In the genomic region with DNA sequence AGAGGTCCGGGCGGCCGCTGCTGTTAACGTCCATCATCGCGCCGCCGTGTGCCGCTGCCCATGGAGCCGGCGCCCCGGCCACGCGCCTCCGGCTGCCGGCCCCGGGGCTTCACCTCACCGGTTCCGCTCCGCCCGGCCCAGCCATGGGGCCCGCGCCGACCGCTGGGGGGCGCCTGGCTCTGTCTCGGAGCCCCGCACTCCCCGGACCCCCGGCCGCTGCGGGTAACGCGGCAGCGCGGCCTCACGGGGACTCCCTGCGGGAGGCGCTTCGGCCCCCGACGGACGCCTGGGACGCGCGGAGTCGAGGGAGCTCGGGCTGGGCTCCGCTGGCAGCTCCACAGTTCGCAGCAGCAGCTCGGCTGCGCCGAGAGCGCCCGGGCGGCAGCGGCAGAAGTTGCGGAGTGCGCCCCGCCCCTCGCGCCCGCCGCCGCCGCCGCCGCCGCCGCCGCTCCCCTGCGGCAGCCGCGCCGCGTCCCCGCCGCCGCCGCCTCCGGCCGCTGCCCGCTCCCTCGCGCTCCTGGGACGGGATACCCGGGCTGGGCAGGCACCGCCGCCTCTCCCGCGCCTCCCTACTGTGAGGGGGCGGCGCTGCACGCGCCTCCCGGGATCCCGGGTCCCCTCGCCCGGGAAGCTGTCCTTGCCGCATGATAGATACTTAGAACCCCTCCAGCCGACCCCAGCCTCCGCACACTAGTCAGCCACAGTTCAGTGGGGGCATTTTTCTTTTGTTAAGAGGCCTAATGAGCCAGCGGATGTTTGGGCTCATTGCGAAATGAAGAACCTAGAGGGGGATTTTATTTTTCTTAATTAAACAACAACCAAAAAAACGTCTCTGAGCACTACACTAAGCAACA, we compare ENCODE assay signal across 8 cellular contexts. TPM values are rescaled to one million over a fixed set of nuclear protein-coding genes. Genes with fewer than 3 reads are reported as not detected.
DNase-seq lines count a peak whose midpoint lies in the region; ATAC-seq and TF ChIP-seq lines count a peak whose summit lies in the region.

A gene (minus strand): TSS at position 405 of the 854 bp plus-strand sequence. CDS start 368 bp downstream, at position 37.

- ATAC-seq in HG03439 (IDR thresholded peaks at IDR 0.05; ENCODE audit: unreplicated experiment) (peak; percentile 68), body of pancreas (peak; percentile 81)

- intact Hi-C loops in CD14-positive monocyte (cut with micrococcal nuclease) (no loop called here), body of pancreas (cut with DNase I) (no loop called here)

- H3K4me3 ChIP-seq in body of pancreas, result peak within 1 kb of the TSS; percentile 23 to 33
- peak within 1 kb of the TSS; percentile 75 for H3K4me3 ChIP-seq in smooth muscle cell

- peak within 1 kb of the TSS; percentile 60 for H3K9ac ChIP-seq in smooth muscle cell (ENCODE audit: low read depth)

- peak within 1 kb of the TSS; percentile 96 to 98 for H3K4me3 Mint-ChIP-seq in CD14-positive monocyte

- peak within 1 kb of the TSS; percentile 82 to 93 (median 91) for H3K27ac Mint-ChIP-seq in CD14-positive monocyte

- H3K9me3 Mint-ChIP-seq in CD14-positive monocyte, result peaks cover 0 to 3% (median 0%) of the 10 kb centered on the region in 7 donors

- H3K27ac ChIP-seq in body of pancreas (peak within 1 kb of the TSS in 2 of 4 donors; percentile 49 to 61), smooth muscle cell (ENCODE audit: low read depth) (peak within 1 kb of the TSS; percentile 70)

- H3K79me2 ChIP-seq in smooth muscle cell (ENCODE audit: low read depth), result peaks cover 9% of the 10 kb centered on the region

- no peaks in the 10 kb centered on the region for H3K36me3 Mint-ChIP-seq in CD14-positive monocyte

- peaks cover 8% of the 10 kb centered on the region for H3F3A ChIP-seq in smooth muscle cell (ENCODE audit: low read depth)

- 1 to 7% methylated on average over 7 to 71 of the region's 105 CpGs for WGBS in body of pancreas, 2 donors
- WGBS in smooth muscle cell (ENCODE audit: low lambda C conversion rate), result under 1% methylated on average over 69 of the region's 105 CpGs

- H3K4me1 ChIP-seq in body of pancreas (peaks cover 15% of the 10 kb centered on the region), smooth muscle cell (ENCODE audit: low read depth) (peaks cover 4% of the 10 kb centered on the region)

- H3K27me3 Mint-ChIP-seq in CD14-positive monocyte (ENCODE audit: low read depth in 3 of 3), result peaks cover 23 to 36% (median 32%) of the 10 kb centered on the region in 3 donors

- no peaks in the 10 kb centered on the region for H3K9me3 ChIP-seq in body of pancreas
- no peaks in the 10 kb centered on the region for H3K9me3 ChIP-seq in smooth muscle cell (replicated peaks; ENCODE audit: low read depth)

- no peaks in the 10 kb centered on the region for H4K20me1 ChIP-seq in smooth muscle cell (ENCODE audit: low read depth)

- DNase-seq in CD14-positive monocyte (ENCODE audit: low spot score) (peak; percentile 54), GM19240 (ENCODE audit: insufficient read length, low spot score) (peak; percentile 29), T-helper 22 cell (ENCODE audit: low read depth) (peak; percentile 28), body of pancreas (peak; percentile 40 to 73 (median 51)), iPS-NIHi11 (ENCODE audit: low spot score) (peak; percentile 93), smooth muscle cell (lab: John Stamatoyannopoulos, UW; ENCODE audit: unreplicated experiment) (peak; percentile 24), cortex of kidney (lab: John Stamatoyannopoulos, UW) (no peak)

- H3K27me3 ChIP-seq in body of pancreas (peaks cover 0 to 24% of the 10 kb centered on the region in 2 donors), smooth muscle cell (ENCODE audit: low read depth) (peaks cover 6% of the 10 kb centered on the region)

- no peaks in the 10 kb centered on the region for H3K36me3 ChIP-seq in body of pancreas (replicated peaks in 1 of 2; ENCODE audit: insufficient read depth in 1 of 2, low read depth in 2 of 2)
- H3K36me3 ChIP-seq in smooth muscle cell (ENCODE audit: low read depth), result no peaks in the 10 kb centered on the region

- H2AFZ ChIP-seq in smooth muscle cell (ENCODE audit: low read depth), result peak within 1 kb of the TSS; percentile 99

- TF ChIP-seq CTCF in CD14-positive monocyte (IDR thresholded peaks at IDR 0.05) (peak; percentile 73), body of pancreas (IDR thresholded peaks at IDR 0.05) (peak in 6 of 7 experiments; percentile 26 to 70 (median 48)), smooth muscle cell (IDR thresholded peaks at IDR 0.05; ENCODE audit: borderline replicate concordance, insufficient read depth, poor library complexity, severe bottlenecking) (peak; percentile 53)

- H3K4me2 ChIP-seq in smooth muscle cell, result peak within 1 kb of the TSS; percentile 95

- H3K4me1 Mint-ChIP-seq in CD14-positive monocyte, result peaks cover 30% of the 10 kb centered on the region

- TF ChIP-seq POLR2A in body of pancreas (IDR thresholded peaks at IDR 0.05), result no peak

RNA-seq across cellular contexts. Expression of the gene that starts here (rescaled TPM):
- 1 to 10 TPM in 1 of 2 donors, under 1 TPM in 1; 0.95 to 1.1 TPM for polyA plus RNA-seq in CD14-positive monocyte
- not detected for total RNA-seq in body of pancreas
- 10.7 and 12.5 TPM in 2 replicates for total RNA-seq in smooth muscle cell
- 3.7 and 9.6 TPM in 2 replicates for polyA plus RNA-seq in smooth muscle cell

Comparison
In these comparisons a context has a peak if more than half of its experiments do, and no peak if none do; other contexts are left out.
1. RNA of the gene that starts here (total RNA-seq): 10.7 to 12.5 TPM in smooth muscle cell; not detected in body of pancreas; every median in the first group is over 10 times any median in the second.
2. Peak in DNase-seq, ATAC-seq and H3K4me3 ChIP-seq in body of pancreas; RNA of the gene not detected or under 1 TPM.
3. Peak in every context shown above with its lines, with median percentiles within 50 percentile points of each other: CTCF ChIP-seq.